8 cellular contexts compared by ENCODE assay signal in the genomic region with DNA sequence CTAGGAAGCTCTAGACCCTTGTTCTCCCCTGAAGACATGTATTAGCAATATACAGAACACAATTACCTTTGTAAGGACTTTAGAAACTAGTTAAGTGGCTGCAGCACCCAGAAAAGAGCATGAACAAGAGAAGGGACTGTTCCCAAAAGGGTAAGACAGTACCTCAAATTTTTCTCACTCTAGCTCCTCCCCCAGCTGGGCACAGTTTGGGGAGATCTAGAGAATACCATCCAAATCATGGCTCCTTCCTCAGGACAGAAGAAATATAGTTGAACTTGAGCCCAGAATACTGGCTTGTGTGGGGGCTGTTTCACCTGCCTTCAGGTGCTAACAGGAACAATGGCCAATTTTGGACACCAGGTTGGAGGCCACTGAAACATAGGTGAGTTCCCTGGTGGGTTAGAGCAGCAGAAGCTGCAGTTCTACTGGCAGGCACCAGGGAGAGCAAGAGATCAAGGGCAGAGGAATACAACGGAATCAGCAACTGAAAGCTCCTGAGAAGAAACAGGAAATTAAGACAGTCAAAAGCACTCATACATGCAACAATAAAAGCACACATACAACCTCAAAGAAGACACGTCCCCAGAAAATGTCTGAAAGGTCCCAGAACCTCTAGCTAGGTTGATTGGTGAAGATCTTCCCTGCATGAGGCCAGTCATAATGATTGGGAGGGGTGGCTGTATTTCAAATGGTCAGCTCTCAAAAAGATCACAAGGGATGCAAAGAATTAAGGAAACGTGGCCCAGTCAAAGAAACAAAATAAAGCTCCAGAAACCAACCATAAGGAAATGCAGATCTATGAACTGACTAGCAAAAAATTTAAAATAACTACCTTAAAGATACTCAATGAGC.
DNase-seq lines count a peak whose midpoint lies in the region; ATAC-seq and TF ChIP-seq lines count a peak whose summit lies in the region.

No MANE protein-coding gene starts in this region.

- H3K9me2 ChIP-seq in PC-9 (ENCODE audit: insufficient read depth) = no peaks in the 10 kb centered on the region

- H3K36me3 ChIP-seq in PC-9 (ENCODE audit: low read depth) = no peaks in the 10 kb centered on the region
- H3K36me3 ChIP-seq in prostate gland = no peaks in the 10 kb centered on the region

- H3K9me3 ChIP-seq in PC-9 (ENCODE audit: insufficient read depth, low read depth) = no peaks in the 10 kb centered on the region; the same call in 1 of the 2 replicates
- H3K9me3 ChIP-seq in prostate gland = no peaks in the 10 kb centered on the region

- POLR2A ChIA-PET in PC-9 (lab: Charles Lee; ENCODE audit: unreplicated experiment) = interaction anchor here (0.6 kb wide), 1 partner anchor 409 kb away, joined by 3 read pairs; no protein-coding TSS in a partner anchor

- no peak for TF ChIP-seq POLR2A in prostate gland (IDR thresholded peaks at IDR 0.05)

- CTCF ChIA-PET in PC-9 (lab: Charles Lee) = interaction anchor here (0.5 to 1.5 kb wide), 6 partner anchors 159 to 520 kb away, joined by 3 to 5 read pairs (median 4); a partner anchor contains a TSS

- H3F3A ChIP-seq in PC-9 (ENCODE audit: insufficient read depth, low read depth) = no peaks in the 10 kb centered on the region

- WGBS in prostate gland = 23% methylated on average over 3 of the region's 3 CpGs

- no peak overlapping the region for H3K27ac ChIP-seq in PC-9
- no peak overlapping the region for H3K27ac ChIP-seq in prostate gland

- H3K4me2 ChIP-seq in PC-9 = peak overlapping the region; percentile 56

- no peaks in the 10 kb centered on the region for H3K4me1 ChIP-seq in PC-9 (replicated peaks; ENCODE audit: insufficient read depth)
- H3K4me1 ChIP-seq in prostate gland (replicated peaks) = no peaks in the 10 kb centered on the region

- peak overlapping the region; percentile 63 for H2AFZ ChIP-seq in PC-9

- H3K4me3 ChIP-seq in PC-9 (no peak overlapping the region), fibroblast of the aortic adventitia (ENCODE audit: low read depth, low read length) (peak overlapping the region; percentile 6), prostate gland (no peak overlapping the region)

- DNase-seq in COR-L47 (lab: John Stamatoyannopoulos, UW) = peak; percentile 11
- peak; percentile 24 for DNase-seq in GM19238 (ENCODE audit: insufficient read length, low spot score)
- peak; percentile 58 to 61 for DNase-seq in PC-9
- DNase-seq in activated T-cell treated with anti-CD3 and anti-CD28 coated beads, Interleukin-2, amount 50 U/mL, for 1 hour = peak; percentile 50
- peak; percentile 69 for DNase-seq in fibroblast of the aortic adventitia (ENCODE audit: low read depth)
- peak; percentile 7 for DNase-seq in prostate gland (ENCODE audit: low spot score)
- no peak for DNase-seq in NCI-H446 treated with DMSO at 0.1 percent for 48 hours (lab: John Stamatoyannopoulos, UW)

- H4K20me1 ChIP-seq in PC-9 (ENCODE audit: insufficient read depth) = no peaks in the 10 kb centered on the region

- H3K27me3 ChIP-seq in PC-9 (ENCODE audit: insufficient read depth, low read depth) (no peaks in the 10 kb centered on the region), prostate gland (replicated peaks; ENCODE audit: insufficient read depth) (no peaks in the 10 kb centered on the region)

- no TSS peak for BruUV-seq in PC-9 (replicated peaks; lab: Mats Ljungman, UMichigan)

- TF ChIP-seq CTCF in PC-9 (conservative IDR thresholded peaks at IDR 0.05) (peak; percentile 86), fibroblast of the aortic adventitia (IDR thresholded peaks at IDR 0.05; ENCODE audit: insufficient read depth, low read length) (peak; percentile 99), prostate gland (IDR thresholded peaks at IDR 0.05) (peak; percentile 33 to 74 (median 58))

- H3K79me2 ChIP-seq in PC-9 (ENCODE audit: low read depth) = no peaks in the 10 kb centered on the region

- peak; percentile 88 for ATAC-seq in HG03196 (IDR thresholded peaks at IDR 0.05; ENCODE audit: unreplicated experiment)

- intact Hi-C loops in PC-9 (cut with micrococcal nuclease; ENCODE audit: unreplicated experiment) = loop anchor here (1.0 to 2.0 kb wide), 3 partner anchors 159 to 455 kb away; a partner anchor contains a TSS
- intact Hi-C loops in prostate gland (cut with DNase I) = loop anchor here (10.0 kb wide), 1 partner anchor 457 kb away; no protein-coding TSS in a partner anchor
